In genomic region chr16:87518430-87518996, GRCh38 we compare ENCODE assay signal across 8 cellular contexts. TPM values are rescaled to one million over a fixed set of nuclear protein-coding genes. Genes with fewer than 3 reads are reported as not detected.
DNase-seq lines count a peak whose midpoint lies in the region; ATAC-seq, FAIRE-seq and TF ChIP-seq lines count a peak whose summit lies in the region.
"Not testable (repeated sequence)": the region's sequence is repeated elsewhere in the genome, so short reads cannot be mapped to it uniquely, and the experiment has no call there.

No MANE protein-coding gene starts in this region.

- H3K27me3 ChIP-seq in PC-3 (ENCODE audit: low read length); esophagus muscularis mucosa; left ventricle myocardium inferior (ENCODE audit: low read depth); gastrocnemius medialis: not testable (repeated sequence)
- peaks cover 25 to 48% of the 10 kb centered on the region in 2 experiments for H3K27me3 ChIP-seq in K562 (ENCODE audit: control insufficient read depth in 2 of 2, insufficient read depth in 2 of 2, low read length in 2 of 2)

- TF ChIP-seq POLR2A in K562 (conservative IDR thresholded peaks at IDR 0.05); esophagus muscularis mucosa (IDR thresholded peaks at IDR 0.05; ENCODE audit: low read depth); gastrocnemius medialis (IDR thresholded peaks at IDR 0.05): not testable (repeated sequence)

- not testable (repeated sequence) for H3K9ac ChIP-seq in PC-3 (ENCODE audit: low read length); K562 (ENCODE audit: insufficient read depth in 1 of 2, low read depth in 2 of 2, low read length in 2 of 2)

- H2AFZ ChIP-seq in PC-3 (ENCODE audit: low read length), result peak overlapping the region; percentile 42; the same call in 1 of the 2 replicates
- not testable (repeated sequence) for H2AFZ ChIP-seq in K562 (ENCODE audit: low read depth, low read length)

- not testable (repeated sequence) for FAIRE-seq in K562 (lab: Jason Lieb, UNC)

- H3K4me2 ChIP-seq in PC-3 (ENCODE audit: low read length) (peak overlapping the region; percentile 26), K562 (ENCODE audit: insufficient read depth, low read length) (0 out of 2 replicates have a peak overlapping the region, but pooled peaks have one; percentile 3)

- H3K79me2 ChIP-seq in PC-3 (ENCODE audit: low read length); K562 (ENCODE audit: control insufficient read depth, insufficient read depth, low read length): not testable (repeated sequence)

- WGBS in K562 (ENCODE audit: insufficient coverage, low coverage, missing lambda C conversion rate), result 2% methylated on average over 16 of the region's 18 CpGs
- WGBS in esophagus muscularis mucosa, result 75% methylated on average over 14 of the region's 18 CpGs

- BruUV-seq in PC-3 (replicated peaks; lab: Mats Ljungman, UMichigan); K562 (replicated peaks; lab: Mats Ljungman, UMichigan): not testable (repeated sequence)

- not testable (repeated sequence) for TF ChIP-seq RAD21 in K562 (CRISPR knock-in tag; conservative IDR thresholded peaks at IDR 0.05 in 1 of 2, IDR thresholded peaks at IDR 0.05 in 1 of 2)

- intact Hi-C loops in PC-3 (cut with micrococcal nuclease); K562 (cut with micrococcal nuclease); esophagus muscularis mucosa (cut with DNase I); left ventricle myocardium inferior (cut with micrococcal nuclease): not testable (repeated sequence)
- intact Hi-C loops in gastrocnemius medialis (cut with DNase I; ENCODE audit: low total_unique reads), result loop anchor here (1.0 to 2.0 kb wide), 2 partner anchors 25 to 54 kb away; partner anchors contain the start of gene ZCCHC14

- POLR2A ChIA-PET in PC-3 (lab: Charles Lee; ENCODE audit: unreplicated experiment), result not testable (repeated sequence)
- POLR2A ChIA-PET in K562 (lab: Yijun Ruan, JAX), result interaction anchor here (1.0 to 1.4 kb wide), 2 partner anchors 14 to 28 kb away, joined by 3 read pairs; no protein-coding TSS in a partner anchor

- not testable (repeated sequence) for H3K9me1 ChIP-seq in K562 (ENCODE audit: control insufficient read depth, insufficient read depth, low read length)

- TF ChIP-seq CTCF in PC-3 (conservative IDR thresholded peaks at IDR 0.05; ENCODE audit: low read depth, low read length); K562 (IDR thresholded peaks at IDR 0.05 in 2 of 3, conservative IDR thresholded peaks at IDR 0.05 in 1 of 3; ENCODE audit: insufficient read depth in 2 of 3, low read depth in 1 of 3, low read length in 3 of 3); esophagus muscularis mucosa (IDR thresholded peaks at IDR 0.05); left ventricle myocardium inferior (IDR thresholded peaks at IDR 0.05; ENCODE audit: borderline replicate concordance); gastrocnemius medialis (IDR thresholded peaks at IDR 0.05 in 4 of 5, conservative IDR thresholded peaks at IDR 0.05 in 1 of 5): not testable (repeated sequence)

- H3K4me3 ChIP-seq in PC-3 (ENCODE audit: low read length); K562; esophagus muscularis mucosa: not testable (repeated sequence)
- H3K4me3 ChIP-seq in left ventricle myocardium inferior, result peak overlapping the region; percentile 46
- peak overlapping the region in 2 of 4 donors; percentile 25 to 33 for H3K4me3 ChIP-seq in gastrocnemius medialis

- TF ChIP-seq EP300 in K562 (IDR thresholded peaks at IDR 0.05; ENCODE audit: low read length); esophagus muscularis mucosa (IDR thresholded peaks at IDR 0.05): not testable (repeated sequence)

- H3K9me3 ChIP-seq in PC-3 (ENCODE audit: low read length); K562 (replicated peaks; ENCODE audit: control insufficient read depth, insufficient read depth, low read depth, low read length); esophagus muscularis mucosa; left ventricle myocardium inferior (replicated peaks); gastrocnemius medialis: not testable (repeated sequence)

- H3K9me2 ChIP-seq in PC-3 (replicated peaks; ENCODE audit: low read length), result not testable (repeated sequence)

- H3F3A ChIP-seq in PC-3 (ENCODE audit: low read length, unreplicated experiment), result not testable (repeated sequence)

- H3K36me3 ChIP-seq in PC-3 (ENCODE audit: low read depth, low read length); K562 (ENCODE audit: control insufficient read depth, insufficient read depth, low read length); esophagus muscularis mucosa; left ventricle myocardium inferior; gastrocnemius medialis: not testable (repeated sequence)

- H3K4me1 ChIP-seq in PC-3 (ENCODE audit: insufficient read depth, low read length) (peaks cover 13% of the 10 kb centered on the region), esophagus muscularis mucosa (peaks cover 13 to 21% (median 16%) of the 10 kb centered on the region in 4 donors), left ventricle myocardium inferior (peaks cover 30% of the 10 kb centered on the region), gastrocnemius medialis (peaks cover 12 to 14% of the 10 kb centered on the region in 2 donors)
- H3K4me1 ChIP-seq in K562 (replicated peaks in 1 of 2; ENCODE audit: control insufficient read depth in 2 of 2, insufficient read depth in 2 of 2, low read length in 2 of 2), result not testable (repeated sequence)

- ATAC-seq in PC-3 (peak; percentile 95), K562 (peak; percentile 32; the same call in 2 of the 3 replicates), gastrocnemius medialis (peak; percentile 87 to 90)

- CTCF ChIA-PET in PC-3 (lab: Charles Lee); K562 (lab: Yijun Ruan, JAX; ENCODE audit: low intra/inter-chr PET ratio): not testable (repeated sequence)

- in situ Hi-C loops in K562 (cut with MboI); gastrocnemius medialis (cut with MboI; ENCODE audit: low sequenced_read_pairs in 4 of 4): not testable (repeated sequence)

- H3K27ac ChIP-seq in PC-3 (ENCODE audit: low read length); K562 (ENCODE audit: extremely low read depth, low read depth, low read length): not testable (repeated sequence)
- peak overlapping the region; percentile 46 to 73 (median 54) for H3K27ac ChIP-seq in esophagus muscularis mucosa (replicated peaks in 1 of 4)
- peak overlapping the region; percentile 87 for H3K27ac ChIP-seq in left ventricle myocardium inferior (replicated peaks)
- peak overlapping the region; percentile 65 to 79 (median 74) for H3K27ac ChIP-seq in gastrocnemius medialis

- DNase-seq in EH (ENCODE audit: low read depth) (peak; percentile 66), PC-3 (peak; percentile 32), left ventricle myocardium inferior (peak; percentile 75), medulla oblongata (ENCODE audit: extremely low spot score) (peak; percentile 21), gastrocnemius medialis (peak; percentile 70 to 87), ureter (ENCODE audit: low spot score) (peak; percentile 72)
- DNase-seq in K562 (ENCODE audit: extremely low read depth in 1 of 4, low spot score in 3 of 4); esophagus muscularis mucosa (ENCODE audit: extremely low spot score): not testable (repeated sequence)

- not testable (repeated sequence) for H4K20me1 ChIP-seq in PC-3 (ENCODE audit: low read length); K562 (replicated peaks; ENCODE audit: control insufficient read depth, insufficient read depth, low read length)

RNA-seq across cellular contexts. Expression of gene ZCCHC14, which starts 25.7 kb away (rescaled TPM):
- total RNA-seq in PC-3 (2014; rRNA removed) (5.3 and 11.5 TPM in 2 replicates), K562 (2014; rRNA removed) (3.0 and 3.6 TPM in 2 replicates), K562 (2014; rRNA removed; fragmentation: Illumina TruSeq; extraction: Trizol) (2.1 and 2.3 TPM in 2 replicates), K562 (2015; rRNA removed; fragmentation: Illumina TruSeq; extraction: Trizol) (2.9 and 3.3 TPM in 2 replicates), K562 (2021) (12.4 and 12.8 TPM in 2 replicates), esophagus muscularis mucosa (10 to 100 TPM; 12.9 to 24.7 (median 18.6) TPM), left ventricle myocardium inferior (15.9 TPM), gastrocnemius medialis (10 to 100 TPM in 1 of 4 donors, 1 to 10 TPM in 3; 8.9 to 10.7 (median 9.3) TPM), ureter (27.2 TPM)
- total RNA-seq in K562 (2011; cell fraction: chromatin; rRNA removed; ENCODE audit: low replicate concordance), result 12.3 and 12.8 TPM in 2 replicates
- total RNA-seq in K562 (2011; cell fraction: nucleolus; rRNA removed), result 8.2 and 10.7 TPM in 2 replicates
- 7.7 and 8.7 TPM in 2 replicates for total RNA-seq in K562 (2011; cell fraction: nucleoplasm; rRNA removed)
- polyA plus RNA-seq in K562 (2011; rRNA removed) (1.8 and 2.4 TPM in 2 replicates), K562 (2014; fragmentation: Illumina TruSeq; extraction: Trizol) (5.9 and 6.0 TPM in 2 replicates), K562 (2014; fragmentation: Nextera tagmentation; extraction: Ambion mirVana) (1 to 10 TPM; 1.5 TPM), K562 (2014; rRNA removed) (5.1 and 5.5 TPM in 2 replicates)
- polyA plus RNA-seq in K562 (2011; cell fraction: cytosol; rRNA removed), result 1.9 and 2.9 TPM in 2 replicates
- 8.2 and 15.7 TPM in 2 replicates for polyA plus RNA-seq in K562 (2011; cell fraction: nucleus; rRNA removed)
- polyA plus RNA-seq in K562 (2012), result 7.3 and 8.2 TPM in 2 replicates
- 2.8 and 3.0 TPM in 2 replicates for polyA minus RNA-seq in K562 (2011; rRNA and poly(A)+ RNA removed)
- 5.0 and 7.8 TPM in 2 replicates for polyA minus RNA-seq in K562 (2011; cell fraction: cytosol; rRNA and poly(A)+ RNA removed)
- polyA minus RNA-seq in K562 (2011; cell fraction: nucleus; rRNA and poly(A)+ RNA removed), result 6.2 and 6.7 TPM in 2 replicates

Comparison
In these comparisons a context has a peak if more than half of its experiments do, and no peak if none do; other contexts are left out.
1. ATAC-seq: peak in every context shown above with its lines; median percentile 95 in PC-3; 88 in gastrocnemius medialis; 32 in K562.